ENCODE assay signal across 1 cellular context in the genomic region with DNA sequence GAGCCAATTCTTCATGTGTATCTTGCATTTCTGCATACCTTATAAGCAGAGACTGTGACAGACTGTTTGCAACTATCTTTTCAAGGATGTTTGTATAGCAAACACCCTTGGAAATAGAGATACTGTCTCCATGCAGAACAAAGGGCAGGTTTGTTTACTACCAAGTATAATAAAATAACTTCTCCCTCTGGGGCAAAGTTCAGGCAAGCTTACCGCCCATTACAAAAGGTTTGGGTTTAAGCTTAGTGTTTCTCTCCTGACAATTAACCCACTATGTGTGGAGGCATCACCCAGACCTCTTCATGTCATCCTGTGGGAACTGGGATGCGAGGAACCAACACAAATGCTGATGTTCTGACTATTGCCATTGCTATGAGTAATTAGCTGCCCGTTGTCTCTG.
A peak's percentile ranks its signal among the peaks of the same experiment; 100 is the strongest.
TF ChIP-seq lines count a peak whose summit lies in the region.

No MANE protein-coding gene starts in this region.

TF ChIP-seq in HepG2, 621 proteins besides CTCF, POLR2A, EP300 and RAD21 (continued from another document and continues in another):
- TF ChIP-seq, protein P1, sequence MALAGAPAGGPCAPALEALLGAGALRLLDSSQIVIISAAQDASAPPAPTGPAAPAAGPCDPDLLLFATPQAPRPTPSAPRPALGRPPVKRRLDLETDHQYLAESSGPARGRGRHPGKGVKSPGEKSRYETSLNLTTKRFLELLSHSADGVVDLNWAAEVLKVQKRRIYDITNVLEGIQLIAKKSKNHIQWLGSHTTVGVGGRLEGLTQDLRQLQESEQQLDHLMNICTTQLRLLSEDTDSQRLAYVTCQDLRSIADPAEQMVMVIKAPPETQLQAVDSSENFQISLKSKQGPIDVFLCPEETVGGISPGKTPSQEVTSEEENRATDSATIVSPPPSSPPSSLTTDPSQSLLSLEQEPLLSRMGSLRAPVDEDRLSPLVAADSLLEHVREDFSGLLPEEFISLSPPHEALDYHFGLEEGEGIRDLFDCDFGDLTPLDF (CRISPR knock-in tag; IDR thresholded peaks at IDR 0.05), result no peak
- TF ChIP-seq ZSCAN25 (CRISPR knock-in tag; IDR thresholded peaks at IDR 0.05) (no peak), KDM6A (CRISPR knock-in tag; IDR thresholded peaks at IDR 0.05; ENCODE audit: low read depth) (0 out of 2 replicates have a peak, but pooled peaks have one; percentile 35), HNF1B (CRISPR knock-in tag; IDR thresholded peaks at IDR 0.05) (no peak), NKX3-1 (CRISPR knock-in tag; IDR thresholded peaks at IDR 0.05) (no peak), RBM22 (optimal IDR thresholded peaks at IDR 0.05; ENCODE audit: low read length) (no peak), MTF2 (CRISPR knock-in tag; IDR thresholded peaks at IDR 0.05; ENCODE audit: borderline replicate concordance) (no peak), DR1 (CRISPR knock-in tag; IDR thresholded peaks at IDR 0.05) (no peak), U2AF1 (optimal IDR thresholded peaks at IDR 0.05; ENCODE audit: low read depth, low read length) (no peak), RFX1 (IDR thresholded peaks at IDR 0.05) (no peak), DZIP1 (CRISPR knock-in tag; IDR thresholded peaks at IDR 0.05) (no peak), ZNF558 (CRISPR knock-in tag; IDR thresholded peaks at IDR 0.05; ENCODE audit: borderline replicate concordance) (no peak), ATF3 (CRISPR knock-in tag; IDR thresholded peaks at IDR 0.05) (no peak), ZNF225 (CRISPR knock-in tag; IDR thresholded peaks at IDR 0.05) (no peak), MLLT10 (CRISPR knock-in tag; IDR thresholded peaks at IDR 0.05) (no peak), DNMT1 (CRISPR knock-in tag; IDR thresholded peaks at IDR 0.05) (no peak), ZFP82 (CRISPR knock-in tag; IDR thresholded peaks at IDR 0.05; ENCODE audit: borderline replicate concordance) (no peak), STAT5B (CRISPR knock-in tag; IDR thresholded peaks at IDR 0.05) (no peak), PHF21A (CRISPR knock-in tag; IDR thresholded peaks at IDR 0.05) (no peak), SP4 (CRISPR knock-in tag; IDR thresholded peaks at IDR 0.05) (no peak), ZKSCAN1 (IDR thresholded peaks at IDR 0.05; ENCODE audit: low read length) (peak; percentile 90), TP53 (CRISPR knock-in tag; conservative IDR thresholded peaks at IDR 0.05) (no peak), ZNF333 (CRISPR knock-in tag; IDR thresholded peaks at IDR 0.05; ENCODE audit: borderline replicate concordance) (no peak), ZNF337 (CRISPR knock-in tag; IDR thresholded peaks at IDR 0.05; ENCODE audit: borderline replicate concordance, low read depth) (no peak), TOE1 (CRISPR knock-in tag; IDR thresholded peaks at IDR 0.05) (no peak), SP5 (CRISPR knock-in tag; IDR thresholded peaks at IDR 0.05; ENCODE audit: borderline replicate concordance, low read depth) (peak; percentile 49; the same call in 1 of the 2 replicates), ZFAT (CRISPR knock-in tag; conservative IDR thresholded peaks at IDR 0.05) (no peak)
- TF ChIP-seq, protein P2, sequence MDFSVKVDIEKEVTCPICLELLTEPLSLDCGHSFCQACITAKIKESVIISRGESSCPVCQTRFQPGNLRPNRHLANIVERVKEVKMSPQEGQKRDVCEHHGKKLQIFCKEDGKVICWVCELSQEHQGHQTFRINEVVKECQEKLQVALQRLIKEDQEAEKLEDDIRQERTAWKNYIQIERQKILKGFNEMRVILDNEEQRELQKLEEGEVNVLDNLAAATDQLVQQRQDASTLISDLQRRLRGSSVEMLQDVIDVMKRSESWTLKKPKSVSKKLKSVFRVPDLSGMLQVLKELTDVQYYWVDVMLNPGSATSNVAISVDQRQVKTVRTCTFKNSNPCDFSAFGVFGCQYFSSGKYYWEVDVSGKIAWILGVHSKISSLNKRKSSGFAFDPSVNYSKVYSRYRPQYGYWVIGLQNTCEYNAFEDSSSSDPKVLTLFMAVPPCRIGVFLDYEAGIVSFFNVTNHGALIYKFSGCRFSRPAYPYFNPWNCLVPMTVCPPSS (IDR thresholded peaks at IDR 0.05), result no peak
- TF ChIP-seq, protein P3, sequence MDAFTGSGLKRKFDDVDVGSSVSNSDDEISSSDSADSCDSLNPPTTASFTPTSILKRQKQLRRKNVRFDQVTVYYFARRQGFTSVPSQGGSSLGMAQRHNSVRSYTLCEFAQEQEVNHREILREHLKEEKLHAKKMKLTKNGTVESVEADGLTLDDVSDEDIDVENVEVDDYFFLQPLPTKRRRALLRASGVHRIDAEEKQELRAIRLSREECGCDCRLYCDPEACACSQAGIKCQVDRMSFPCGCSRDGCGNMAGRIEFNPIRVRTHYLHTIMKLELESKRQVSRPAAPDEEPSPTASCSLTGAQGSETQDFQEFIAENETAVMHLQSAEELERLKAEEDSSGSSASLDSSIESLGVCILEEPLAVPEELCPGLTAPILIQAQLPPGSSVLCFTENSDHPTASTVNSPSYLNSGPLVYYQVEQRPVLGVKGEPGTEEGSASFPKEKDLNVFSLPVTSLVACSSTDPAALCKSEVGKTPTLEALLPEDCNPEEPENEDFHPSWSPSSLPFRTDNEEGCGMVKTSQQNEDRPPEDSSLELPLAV (CRISPR knock-in tag; conservative IDR thresholded peaks at IDR 0.05; ENCODE audit: low read depth), result no peak
- TF ChIP-seq, protein P4, sequence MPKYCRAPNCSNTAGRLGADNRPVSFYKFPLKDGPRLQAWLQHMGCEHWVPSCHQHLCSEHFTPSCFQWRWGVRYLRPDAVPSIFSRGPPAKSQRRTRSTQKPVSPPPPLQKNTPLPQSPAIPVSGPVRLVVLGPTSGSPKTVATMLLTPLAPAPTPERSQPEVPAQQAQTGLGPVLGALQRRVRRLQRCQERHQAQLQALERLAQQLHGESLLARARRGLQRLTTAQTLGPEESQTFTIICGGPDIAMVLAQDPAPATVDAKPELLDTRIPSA (CRISPR knock-in tag; IDR thresholded peaks at IDR 0.05; ENCODE audit: borderline replicate concordance), result no peak
- TF ChIP-seq, protein P5, sequence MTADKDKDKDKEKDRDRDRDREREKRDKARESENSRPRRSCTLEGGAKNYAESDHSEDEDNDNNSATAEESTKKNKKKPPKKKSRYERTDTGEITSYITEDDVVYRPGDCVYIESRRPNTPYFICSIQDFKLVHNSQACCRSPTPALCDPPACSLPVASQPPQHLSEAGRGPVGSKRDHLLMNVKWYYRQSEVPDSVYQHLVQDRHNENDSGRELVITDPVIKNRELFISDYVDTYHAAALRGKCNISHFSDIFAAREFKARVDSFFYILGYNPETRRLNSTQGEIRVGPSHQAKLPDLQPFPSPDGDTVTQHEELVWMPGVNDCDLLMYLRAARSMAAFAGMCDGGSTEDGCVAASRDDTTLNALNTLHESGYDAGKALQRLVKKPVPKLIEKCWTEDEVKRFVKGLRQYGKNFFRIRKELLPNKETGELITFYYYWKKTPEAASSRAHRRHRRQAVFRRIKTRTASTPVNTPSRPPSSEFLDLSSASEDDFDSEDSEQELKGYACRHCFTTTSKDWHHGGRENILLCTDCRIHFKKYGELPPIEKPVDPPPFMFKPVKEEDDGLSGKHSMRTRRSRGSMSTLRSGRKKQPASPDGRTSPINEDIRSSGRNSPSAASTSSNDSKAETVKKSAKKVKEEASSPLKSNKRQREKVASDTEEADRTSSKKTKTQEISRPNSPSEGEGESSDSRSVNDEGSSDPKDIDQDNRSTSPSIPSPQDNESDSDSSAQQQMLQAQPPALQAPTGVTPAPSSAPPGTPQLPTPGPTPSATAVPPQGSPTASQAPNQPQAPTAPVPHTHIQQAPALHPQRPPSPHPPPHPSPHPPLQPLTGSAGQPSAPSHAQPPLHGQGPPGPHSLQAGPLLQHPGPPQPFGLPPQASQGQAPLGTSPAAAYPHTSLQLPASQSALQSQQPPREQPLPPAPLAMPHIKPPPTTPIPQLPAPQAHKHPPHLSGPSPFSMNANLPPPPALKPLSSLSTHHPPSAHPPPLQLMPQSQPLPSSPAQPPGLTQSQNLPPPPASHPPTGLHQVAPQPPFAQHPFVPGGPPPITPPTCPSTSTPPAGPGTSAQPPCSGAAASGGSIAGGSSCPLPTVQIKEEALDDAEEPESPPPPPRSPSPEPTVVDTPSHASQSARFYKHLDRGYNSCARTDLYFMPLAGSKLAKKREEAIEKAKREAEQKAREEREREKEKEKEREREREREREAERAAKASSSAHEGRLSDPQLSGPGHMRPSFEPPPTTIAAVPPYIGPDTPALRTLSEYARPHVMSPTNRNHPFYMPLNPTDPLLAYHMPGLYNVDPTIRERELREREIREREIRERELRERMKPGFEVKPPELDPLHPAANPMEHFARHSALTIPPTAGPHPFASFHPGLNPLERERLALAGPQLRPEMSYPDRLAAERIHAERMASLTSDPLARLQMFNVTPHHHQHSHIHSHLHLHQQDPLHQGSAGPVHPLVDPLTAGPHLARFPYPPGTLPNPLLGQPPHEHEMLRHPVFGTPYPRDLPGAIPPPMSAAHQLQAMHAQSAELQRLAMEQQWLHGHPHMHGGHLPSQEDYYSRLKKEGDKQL (CRISPR knock-in tag; IDR thresholded peaks at IDR 0.05; ENCODE audit: low read depth), result 0 out of 2 replicates have a peak, but pooled peaks have one; percentile 42
- TF ChIP-seq, protein P6, sequence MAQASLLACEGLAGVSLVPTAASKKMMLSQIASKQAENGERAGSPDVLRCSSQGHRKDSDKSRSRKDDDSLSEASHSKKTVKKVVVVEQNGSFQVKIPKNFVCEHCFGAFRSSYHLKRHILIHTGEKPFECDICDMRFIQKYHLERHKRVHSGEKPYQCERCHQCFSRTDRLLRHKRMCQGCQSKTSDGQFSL (CRISPR knock-in tag; IDR thresholded peaks at IDR 0.05), result no peak
- TF ChIP-seq, protein P7, sequence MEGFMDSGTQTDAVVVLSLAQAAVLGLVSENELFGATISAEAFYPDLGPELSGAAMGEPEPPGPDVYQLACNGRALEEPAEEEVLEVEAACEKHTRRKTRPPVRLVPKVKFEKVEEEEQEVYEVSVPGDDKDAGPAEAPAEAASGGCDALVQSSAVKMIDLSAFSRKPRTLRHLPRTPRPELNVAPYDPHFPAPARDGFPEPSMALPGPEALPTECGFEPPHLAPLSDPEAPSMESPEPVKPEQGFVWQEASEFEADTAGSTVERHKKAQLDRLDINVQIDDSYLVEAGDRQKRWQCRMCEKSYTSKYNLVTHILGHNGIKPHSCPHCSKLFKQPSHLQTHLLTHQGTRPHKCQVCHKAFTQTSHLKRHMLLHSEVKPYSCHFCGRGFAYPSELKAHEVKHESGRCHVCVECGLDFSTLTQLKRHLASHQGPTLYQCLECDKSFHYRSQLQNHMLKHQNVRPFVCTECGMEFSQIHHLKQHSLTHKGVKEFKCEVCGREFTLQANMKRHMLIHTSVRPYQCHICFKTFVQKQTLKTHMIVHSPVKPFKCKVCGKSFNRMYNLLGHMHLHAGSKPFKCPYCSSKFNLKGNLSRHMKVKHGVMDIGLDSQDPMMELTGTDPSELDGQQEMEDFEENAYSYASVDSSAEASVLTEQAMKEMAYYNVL (CRISPR knock-in tag; IDR thresholded peaks at IDR 0.05; ENCODE audit: borderline replicate concordance), result no peak
- TF ChIP-seq, protein P8, sequence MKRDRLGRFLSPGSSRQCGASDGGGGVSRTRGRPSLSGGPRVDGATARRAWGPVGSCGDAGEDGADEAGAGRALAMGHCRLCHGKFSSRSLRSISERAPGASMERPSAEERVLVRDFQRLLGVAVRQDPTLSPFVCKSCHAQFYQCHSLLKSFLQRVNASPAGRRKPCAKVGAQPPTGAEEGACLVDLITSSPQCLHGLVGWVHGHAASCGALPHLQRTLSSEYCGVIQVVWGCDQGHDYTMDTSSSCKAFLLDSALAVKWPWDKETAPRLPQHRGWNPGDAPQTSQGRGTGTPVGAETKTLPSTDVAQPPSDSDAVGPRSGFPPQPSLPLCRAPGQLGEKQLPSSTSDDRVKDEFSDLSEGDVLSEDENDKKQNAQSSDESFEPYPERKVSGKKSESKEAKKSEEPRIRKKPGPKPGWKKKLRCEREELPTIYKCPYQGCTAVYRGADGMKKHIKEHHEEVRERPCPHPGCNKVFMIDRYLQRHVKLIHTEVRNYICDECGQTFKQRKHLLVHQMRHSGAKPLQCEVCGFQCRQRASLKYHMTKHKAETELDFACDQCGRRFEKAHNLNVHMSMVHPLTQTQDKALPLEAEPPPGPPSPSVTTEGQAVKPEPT (CRISPR knock-in tag; IDR thresholded peaks at IDR 0.05; ENCODE audit: low read depth), result no peak
- TF ChIP-seq, protein P9, sequence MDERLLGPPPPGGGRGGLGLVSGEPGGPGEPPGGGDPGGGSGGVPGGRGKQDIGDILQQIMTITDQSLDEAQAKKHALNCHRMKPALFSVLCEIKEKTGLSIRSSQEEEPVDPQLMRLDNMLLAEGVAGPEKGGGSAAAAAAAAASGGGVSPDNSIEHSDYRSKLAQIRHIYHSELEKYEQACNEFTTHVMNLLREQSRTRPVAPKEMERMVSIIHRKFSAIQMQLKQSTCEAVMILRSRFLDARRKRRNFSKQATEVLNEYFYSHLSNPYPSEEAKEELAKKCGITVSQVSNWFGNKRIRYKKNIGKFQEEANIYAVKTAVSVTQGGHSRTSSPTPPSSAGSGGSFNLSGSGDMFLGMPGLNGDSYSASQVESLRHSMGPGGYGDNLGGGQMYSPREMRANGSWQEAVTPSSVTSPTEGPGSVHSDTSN (CRISPR knock-in tag; IDR thresholded peaks at IDR 0.05), result no peak
